23 cellular contexts compared by ENCODE assay signal in genomic region chrX:905828-906566, GRCh38.
A peak's percentile ranks its signal among the peaks of the same experiment; 100 is the strongest.
DNase-seq lines count a peak whose midpoint lies in the region; ATAC-seq and TF ChIP-seq lines count a peak whose summit lies in the region.
"Had no signal": no experiment of that assay in that cellular context is flagged by ENCODE, and none has a peak within 500 bp of the region (broad histone marks: within the 10 kb centered on the region; RNA-seq: fewer than 3 reads in every experiment).

No MANE protein-coding gene starts in this region.

- no peak for DNase-seq in stimulated activated naive CD8-positive, alpha-beta T cell treated with anti-CD3 and anti-CD28 coated beads, Interleukin-15, amount 100 ng/mL, for 72 hours
- DNase-seq in stimulated activated naive CD8-positive, alpha-beta T cell treated with anti-CD3 and anti-CD28 coated beads, Interleukin-15, Interleukin-2, amounts not matched to agents 100 U/mL and 50 U/mL, for 24 hours, result no peak
- DNase-seq in osteoblast (ENCODE audit: insufficient read length, low spot score, missing footprints) (no peak), NCI-H524 (lab: John Stamatoyannopoulos, UW) (no peak)
- DNase-seq in stimulated activated CD4-positive, alpha-beta T cell treated with anti-CD3 and anti-CD28 coated beads, Interleukin-15, amount 100 ng/mL, for 24 hours, result no peak
- DNase-seq in T-helper 2 cell treated with Interferon-gamma antibody and Interleukin-4, amounts not matched to agents 5 μg/mL and 100 μg/mL, for 36 hours (ENCODE audit: low spot score), result no peak
- DNase-seq: C1 segment of cervical spinal cord; DND-41; H9; IMR-90; Karpas-422; MG63; NCI-H1105; NCI-H1694 treated with DMSO at 0.1 percent for 48 hours; NCI-H226; NCI-H526; NK-92 treated with Interleukin-12 subunit alpha and Interleukin-12 subunit beta, amount 100 ng/mL, for 24 hours; OCI-M1; RPMI8226; SIG-M5 had no signal

- peak overlapping the region; percentile 42 for H3K4me2 ChIP-seq in osteoblast (ENCODE audit: insufficient read depth, low read length)

- no peak overlapping the region for H3K27ac Mint-ChIP-seq in stimulated activated naive CD8-positive, alpha-beta T cell treated with anti-CD3 and anti-CD28 coated beads, Interleukin-15, amount 100 ng/mL, for 72 hours
- H3K27ac Mint-ChIP-seq in dendritic cell treated with granulocyte-macrophage colony-stimulating factor and Interleukin-4, amounts not matched to agents 40 ng/mL and 50 ng/mL, for 4 days, result peak overlapping the region; percentile 0
- H3K27ac Mint-ChIP-seq in stimulated activated memory B cell treated with anti-CD40 and anti-IgM and Interleukin-4, amounts not matched to agents 10 μg/mL and 1 μg/mL and 100 μg/mL, for 72 hours, result no peak overlapping the region
- no peak overlapping the region for H3K27ac Mint-ChIP-seq in T-helper 2 cell treated with Interferon-gamma antibody and Interleukin-4, amounts not matched to agents 5 μg/mL and 100 μg/mL, for 36 hours
- H3K27ac Mint-ChIP-seq: H9 had no signal

- no peaks in the 10 kb centered on the region for H3K4me1 Mint-ChIP-seq in stimulated activated naive CD8-positive, alpha-beta T cell treated with anti-CD3 and anti-CD28 coated beads, Interleukin-15, amount 100 ng/mL, for 72 hours
- peaks cover 11% of the 10 kb centered on the region for H3K4me1 Mint-ChIP-seq in dendritic cell treated with granulocyte-macrophage colony-stimulating factor and Interleukin-4, amounts not matched to agents 40 ng/mL and 50 ng/mL, for 4 days (ENCODE audit: low read depth)
- H3K4me1 Mint-ChIP-seq in stimulated activated memory B cell treated with anti-CD40 and anti-IgM and Interleukin-4, amounts not matched to agents 10 μg/mL and 1 μg/mL and 100 μg/mL, for 72 hours, result no peaks in the 10 kb centered on the region
- no peaks in the 10 kb centered on the region for H3K4me1 Mint-ChIP-seq in T-helper 2 cell treated with Interferon-gamma antibody and Interleukin-4, amounts not matched to agents 5 μg/mL and 100 μg/mL, for 36 hours (ENCODE audit: low read depth)
- H3K4me1 Mint-ChIP-seq: H9 had no signal

- no peaks in the 10 kb centered on the region for H3K36me3 Mint-ChIP-seq in dendritic cell treated with granulocyte-macrophage colony-stimulating factor and Interleukin-4, amounts not matched to agents 40 ng/mL and 50 ng/mL, for 4 days (ENCODE audit: low read depth)
- H3K36me3 Mint-ChIP-seq in stimulated activated memory B cell treated with anti-CD40 and anti-IgM and Interleukin-4, amounts not matched to agents 10 μg/mL and 1 μg/mL and 100 μg/mL, for 72 hours, result no peaks in the 10 kb centered on the region
- H3K36me3 Mint-ChIP-seq in T-helper 2 cell treated with Interferon-gamma antibody and Interleukin-4, amounts not matched to agents 5 μg/mL and 100 μg/mL, for 36 hours (ENCODE audit: low read depth), result no peaks in the 10 kb centered on the region

- no peaks in the 10 kb centered on the region for H3K36me3 ChIP-seq in osteoblast (ENCODE audit: insufficient read depth, low read length)
- H3K36me3 ChIP-seq: MG63 had no signal

- peaks cover 7% of the 10 kb centered on the region for H3K4me1 ChIP-seq in osteoblast (ENCODE audit: insufficient read depth, low read length)

- intact Hi-C loops in dendritic cell treated with granulocyte-macrophage colony-stimulating factor and Interleukin-4, amounts not matched to agents 40 ng/mL and 50 ng/mL, for 4 days (cut with micrococcal nuclease), result no loop called here

- TF ChIP-seq CTCF in osteoblast (IDR thresholded peaks at IDR 0.05; ENCODE audit: extremely low read depth, low read depth, low read length), result no peak

- H3K4me3 Mint-ChIP-seq in stimulated activated naive CD8-positive, alpha-beta T cell treated with anti-CD3 and anti-CD28 coated beads, Interleukin-15, amount 100 ng/mL, for 72 hours, result no peak overlapping the region
- no peak overlapping the region for H3K4me3 Mint-ChIP-seq in dendritic cell treated with granulocyte-macrophage colony-stimulating factor and Interleukin-4, amounts not matched to agents 40 ng/mL and 50 ng/mL, for 4 days
- H3K4me3 Mint-ChIP-seq in stimulated activated memory B cell treated with anti-CD40 and anti-IgM and Interleukin-4, amounts not matched to agents 10 μg/mL and 1 μg/mL and 100 μg/mL, for 72 hours, result no peak overlapping the region
- H3K4me3 Mint-ChIP-seq in T-helper 2 cell treated with Interferon-gamma antibody and Interleukin-4, amounts not matched to agents 5 μg/mL and 100 μg/mL, for 36 hours, result no peak overlapping the region
- H3K4me3 Mint-ChIP-seq: H9 had no signal

- H3K27me3 ChIP-seq in osteoblast (ENCODE audit: insufficient read depth, low read length), result no peaks in the 10 kb centered on the region
- H3K27me3 ChIP-seq: MG63 had no signal

- peaks cover 0 to 12% of the 10 kb centered on the region in 2 donors for H3K9me3 Mint-ChIP-seq in stimulated activated naive CD8-positive, alpha-beta T cell treated with anti-CD3 and anti-CD28 coated beads, Interleukin-15, amount 100 ng/mL, for 72 hours
- peaks cover 8% of the 10 kb centered on the region for H3K9me3 Mint-ChIP-seq in dendritic cell treated with granulocyte-macrophage colony-stimulating factor and Interleukin-4, amounts not matched to agents 40 ng/mL and 50 ng/mL, for 4 days
- H3K9me3 Mint-ChIP-seq in stimulated activated memory B cell treated with anti-CD40 and anti-IgM and Interleukin-4, amounts not matched to agents 10 μg/mL and 1 μg/mL and 100 μg/mL, for 72 hours, result peaks cover 8% of the 10 kb centered on the region
- H3K9me3 Mint-ChIP-seq in T-helper 2 cell treated with Interferon-gamma antibody and Interleukin-4, amounts not matched to agents 5 μg/mL and 100 μg/mL, for 36 hours, result peaks cover 22% of the 10 kb centered on the region

- H3K4me3 ChIP-seq in osteoblast (ENCODE audit: insufficient read depth, low read length), result no peak overlapping the region
- H3K4me3 ChIP-seq: MG63 had no signal

- no peak overlapping the region for H3K27ac ChIP-seq in osteoblast (ENCODE audit: low read depth, low read length)
- H3K27ac ChIP-seq: 22Rv1 had no signal

- no peaks in the 10 kb centered on the region for H3K27me3 Mint-ChIP-seq in stimulated activated naive CD8-positive, alpha-beta T cell treated with anti-CD3 and anti-CD28 coated beads, Interleukin-15, amount 100 ng/mL, for 72 hours
- peaks cover 1% of the 10 kb centered on the region for H3K27me3 Mint-ChIP-seq in dendritic cell treated with granulocyte-macrophage colony-stimulating factor and Interleukin-4, amounts not matched to agents 40 ng/mL and 50 ng/mL, for 4 days
- no peaks in the 10 kb centered on the region for H3K27me3 Mint-ChIP-seq in stimulated activated memory B cell treated with anti-CD40 and anti-IgM and Interleukin-4, amounts not matched to agents 10 μg/mL and 1 μg/mL and 100 μg/mL, for 72 hours
- H3K27me3 Mint-ChIP-seq in T-helper 2 cell treated with Interferon-gamma antibody and Interleukin-4, amounts not matched to agents 5 μg/mL and 100 μg/mL, for 36 hours (ENCODE audit: low read depth), result no peaks in the 10 kb centered on the region

- H3K79me2 ChIP-seq in osteoblast (ENCODE audit: insufficient read depth, low read length), result no peaks in the 10 kb centered on the region

- H4K20me1 ChIP-seq in osteoblast (ENCODE audit: insufficient read depth, low read length), result no peaks in the 10 kb centered on the region

- peak; percentile 20 for ATAC-seq in stimulated activated naive CD8-positive, alpha-beta T cell treated with anti-CD3 and anti-CD28 coated beads, Interleukin-15, amount 100 ng/mL, for 72 hours
- ATAC-seq in stimulated activated naive CD8-positive, alpha-beta T cell treated with anti-CD3 and anti-CD28 coated beads, Interleukin-15, Interleukin-2, amounts not matched to agents 100 U/mL and 50 U/mL, for 24 hours, result no peak
- ATAC-seq in stimulated activated memory B cell treated with anti-CD40 and anti-IgM and Interleukin-4, amounts not matched to agents 10 μg/mL and 1 μg/mL and 100 μg/mL, for 72 hours, result no peak

- H2AFZ ChIP-seq in osteoblast (ENCODE audit: low read length), result peak overlapping the region; percentile 53

- H3K9me3 ChIP-seq in osteoblast (ENCODE audit: low read depth, low read length), result no peaks in the 10 kb centered on the region
- H3K9me3 ChIP-seq: MG63 had no signal
